ENCODE assay signal across 9 cellular contexts in genomic region chr20:13996265-13996664, GRCh38.
A peak's percentile ranks its signal among the peaks of the same experiment; 100 is the strongest.
DNase-seq lines count a peak whose midpoint lies in the region; ATAC-seq lines count a peak whose summit lies in the region.
"Had no signal": no experiment of that assay in that cellular context is flagged by ENCODE, and none has a peak within 500 bp of the region (broad histone marks: within the 10 kb centered on the region; RNA-seq: fewer than 3 reads in every experiment).

No MANE protein-coding gene starts in this region.

- H3K4me3 Mint-ChIP-seq in activated naive CD8-positive, alpha-beta T cell = peak overlapping the region; percentile 77
- peak overlapping the region; percentile 68 to 72 for H3K4me3 Mint-ChIP-seq in stimulated activated naive CD8-positive, alpha-beta T cell treated with anti-CD3 and anti-CD28 coated beads, Interleukin-15, amount 100 ng/mL, for 72 hours

- peaks cover 4% of the 10 kb centered on the region for H3K36me3 Mint-ChIP-seq in activated naive CD8-positive, alpha-beta T cell

- DNase-seq in DMS53 (lab: John Stamatoyannopoulos, UW) = peak; percentile 67
- DNase-seq in DMS53 treated with DMSO at 0.1 percent for 48 hours (lab: John Stamatoyannopoulos, UW; ENCODE audit: unreplicated experiment) = no peak
- peak; percentile 19 for DNase-seq in inferior parietal cortex (ENCODE audit: extremely low spot score)
- DNase-seq in stimulated activated naive CD8-positive, alpha-beta T cell treated with anti-CD3 and anti-CD28 coated beads, Interleukin-15, amount 100 ng/mL, for 72 hours = no peak
- DNase-seq in NCI-H510A (lab: John Stamatoyannopoulos, UW) = no peak
- no peak for DNase-seq in stimulated activated naive CD4-positive, alpha-beta T cell treated with Interleukin-2 at 50 U/mL for 16 hours (lab: John Stamatoyannopoulos, UW)
- DNase-seq: activated CD4-positive, alpha-beta T cell treated with anti-CD3 and anti-CD28 coated beads, Interleukin-2, amount 50 U/mL, for 1 hour had no signal

- peaks cover 6% of the 10 kb centered on the region for H3K4me1 Mint-ChIP-seq in activated naive CD8-positive, alpha-beta T cell (ENCODE audit: low read depth)
- peaks cover 6% of the 10 kb centered on the region for H3K4me1 Mint-ChIP-seq in stimulated activated naive CD8-positive, alpha-beta T cell treated with anti-CD3 and anti-CD28 coated beads, Interleukin-15, amount 100 ng/mL, for 72 hours

- no peak overlapping the region for H3K27ac Mint-ChIP-seq in activated naive CD8-positive, alpha-beta T cell
- H3K27ac Mint-ChIP-seq in stimulated activated naive CD8-positive, alpha-beta T cell treated with anti-CD3 and anti-CD28 coated beads, Interleukin-15, amount 100 ng/mL, for 72 hours = no peak overlapping the region

- peaks cover 15% of the 10 kb centered on the region for H3K9me3 Mint-ChIP-seq in activated naive CD8-positive, alpha-beta T cell (ENCODE audit: low read depth)
- H3K9me3 Mint-ChIP-seq in stimulated activated naive CD8-positive, alpha-beta T cell treated with anti-CD3 and anti-CD28 coated beads, Interleukin-15, amount 100 ng/mL, for 72 hours = peaks cover 6 to 38% of the 10 kb centered on the region in 2 donors

- no peak for ATAC-seq in stimulated activated naive CD8-positive, alpha-beta T cell treated with anti-CD3 and anti-CD28 coated beads, Interleukin-15, amount 100 ng/mL, for 72 hours
- ATAC-seq in HG03342 (IDR thresholded peaks at IDR 0.05; ENCODE audit: unreplicated experiment) = no peak

- H3K27me3 Mint-ChIP-seq in activated naive CD8-positive, alpha-beta T cell = peaks cover 17% of the 10 kb centered on the region
- peaks cover 35% of the 10 kb centered on the region for H3K27me3 Mint-ChIP-seq in stimulated activated naive CD8-positive, alpha-beta T cell treated with anti-CD3 and anti-CD28 coated beads, Interleukin-15, amount 100 ng/mL, for 72 hours

Comparison
In these comparisons a context has a peak if more than half of its experiments do, and no peak if none do; other contexts are left out.
1. DNase-seq: peak in DMS53 (single experiment) and inferior parietal cortex (single experiment); none in DMS53 treated with DMSO at 0.1 percent for 48 hours (single experiment), stimulated activated naive CD8-positive, alpha-beta T cell treated with anti-CD3 and anti-CD28 coated beads, Interleukin-15, amount 100 ng/mL, for 72 hours (0 of 2), NCI-H510A (single experiment) and stimulated activated naive CD4-positive, alpha-beta T cell treated with Interleukin-2 at 50 U/mL for 16 hours (single experiment).